7 cellular contexts compared by ENCODE assay signal in genomic region chr7:52129278-52129677, GRCh38.
"Had no signal": no experiment of that assay in that cellular context is flagged by ENCODE, and none has a peak within 500 bp of the region (broad histone marks: within the 10 kb centered on the region; RNA-seq: fewer than 3 reads in every experiment).

No MANE protein-coding gene starts in this region.

- ATAC-seq: HCT116 had no signal

- H3K4me3 Mint-ChIP-seq: H9, HFFc6 had no signal

- H3K27ac Mint-ChIP-seq: HFFc6 had no signal

- H3K9me3 ChIP-seq: HAP-1 had no signal

- H3K27ac ChIP-seq: GM23248 had no signal

- H2AFZ ChIP-seq: GM23248 had no signal

- H3K4me3 ChIP-seq: GM23248, HAP-1 had no signal

- DNase-seq: GM23248, GOT3, H9, HCEC 1CT, HFFc6 had no signal

- H3K36me3 ChIP-seq: HAP-1 had no signal
